ENCODE assay signal across 16 cellular contexts in genomic region chr3:172210355-172210754, GRCh38.
DNase-seq lines count a peak whose midpoint lies in the region; ATAC-seq, FAIRE-seq and TF ChIP-seq lines count a peak whose summit lies in the region.
"Had no signal": no experiment of that assay in that cellular context is flagged by ENCODE, and none has a peak within 500 bp of the region (broad histone marks: within the 10 kb centered on the region; RNA-seq: fewer than 3 reads in every experiment).

No MANE protein-coding gene starts in this region.

- no peak for ATAC-seq in A549
- ATAC-seq: HCT116 had no signal

- no peaks in the 10 kb centered on the region for H3K27me3 ChIP-seq in neutrophil
- no peaks in the 10 kb centered on the region for H3K27me3 ChIP-seq in effector memory CD4-positive, alpha-beta T cell (replicated peaks; ENCODE audit: control insufficient read depth, insufficient read depth, low read length, poor library complexity, severe bottlenecking)
- no peaks in the 10 kb centered on the region for H3K27me3 ChIP-seq in spleen (replicated peaks in 1 of 7)

- peaks cover 8% of the 10 kb centered on the region for H3K36me3 Mint-ChIP-seq in chondrocyte (ENCODE audit: low read depth)

- no peak for TF ChIP-seq EP300 in A549 (IDR thresholded peaks at IDR 0.05)

- TF ChIP-seq CTCF in A549 (IDR thresholded peaks at IDR 0.05) (no peak), chondrocyte (IDR thresholded peaks at IDR 0.05) (no peak), neutrophil (IDR thresholded peaks at IDR 0.05) (no peak), spleen (IDR thresholded peaks at IDR 0.05 in 8 of 11, conservative IDR thresholded peaks at IDR 0.05 in 3 of 11) (no peak)

- H3K4me3 ChIP-seq in A549: no peak overlapping the region
- no peak overlapping the region for H3K4me3 ChIP-seq in neutrophil (ENCODE audit: low read depth in 1 of 2, low read length in 1 of 2)
- H3K4me3 ChIP-seq in effector memory CD4-positive, alpha-beta T cell (ENCODE audit: insufficient read depth, low read depth, low read length, poor library complexity, severe bottlenecking): no peak overlapping the region
- H3K4me3 ChIP-seq in spleen: no peak overlapping the region
- H3K4me3 ChIP-seq: lower lobe of right lung had no signal

- WGBS in A549 (ENCODE audit: missing lambda C conversion rate): 61% methylated on average over 4 of the region's 4 CpGs
- WGBS in spleen, 5 donors: 76 to 83% (median 80%) methylated on average over 4 of the region's 4 CpGs

- no peaks in the 10 kb centered on the region for H3K9me3 Mint-ChIP-seq in chondrocyte (ENCODE audit: low read depth)
- H3K9me3 Mint-ChIP-seq: neural crest cell had no signal

- DNase-seq in A549 (ENCODE audit: low read depth in 1 of 2, low spot score in 1 of 2) (no peak), M059J (ENCODE audit: low read depth) (peak; percentile 64), chondrocyte (ENCODE audit: low spot score) (no peak), activated gamma-delta T cell (lab: John Stamatoyannopoulos, UW) (no peak), spleen (no peak), RKO (ENCODE audit: low spot score) (no peak)
- DNase-seq in effector memory CD4-positive, alpha-beta T cell: no peak
- DNase-seq: activated CD4-positive, CD25-positive, alpha-beta regulatory T cell treated with anti-CD3 and anti-CD28 coated beads, Interleukin-2, amount 50 U/mL, for 72 hours; effector CD4-positive, alpha-beta T cell; lower lobe of right lung; NCI-H2171 had no signal

- H3K27ac Mint-ChIP-seq in chondrocyte (ENCODE audit: unreplicated experiment): peak overlapping the region; percentile 90
- H3K27ac Mint-ChIP-seq: T-helper 1 cell treated with Interleukin-12 subunit alpha and Interleukin-12 subunit beta and Interleukin-4 antibody, amounts not matched to agents 30 μg/mL and 1 μg/mL, for 36 hours had no signal

- H3K4me2 ChIP-seq in A549: peak overlapping the region; percentile 4; the same call in 1 of the 3 replicates

- H3K27ac ChIP-seq in A549 (peak overlapping the region; percentile 21 to 72; a peak in 4 of 6 replicates), neutrophil (peak overlapping the region; percentile 35), spleen (no peak overlapping the region)
- H3K27ac ChIP-seq in effector memory CD4-positive, alpha-beta T cell (ENCODE audit: insufficient read depth, low read length, poor library complexity, severe bottlenecking): no peak overlapping the region
- H3K27ac ChIP-seq: lower lobe of right lung had no signal

- POLR2A ChIA-PET in A549 (lab: Yijun Ruan, JAX): no interaction called here

- H3K36me3 ChIP-seq in neutrophil (no peaks in the 10 kb centered on the region), spleen (peaks cover 0 to 7% (median 0%) of the 10 kb centered on the region in 6 donors)
- no peaks in the 10 kb centered on the region for H3K36me3 ChIP-seq in effector memory CD4-positive, alpha-beta T cell (ENCODE audit: control insufficient read depth, insufficient read depth, low read length)
- H3K36me3 ChIP-seq: lower lobe of right lung had no signal

- no peak for TF ChIP-seq POLR2A in A549 (IDR thresholded peaks at IDR 0.05; ENCODE audit: low read length)
- no peak for TF ChIP-seq POLR2A in spleen (IDR thresholded peaks at IDR 0.05)

- FAIRE-seq in A549 (lab: Jason Lieb, UNC): no peak
- FAIRE-seq: GM12891 had no signal

- H3K9me3 ChIP-seq in A549: no peaks in the 10 kb centered on the region
- no peaks in the 10 kb centered on the region for H3K9me3 ChIP-seq in neutrophil
- peaks cover 3% of the 10 kb centered on the region for H3K9me3 ChIP-seq in effector memory CD4-positive, alpha-beta T cell (ENCODE audit: control insufficient read depth, low read length)
- H3K9me3 ChIP-seq in spleen: peaks cover 0 to 10% (median 2%) of the 10 kb centered on the region in 8 donors
- H3K9me3 ChIP-seq: lower lobe of right lung had no signal

- H3K4me3 Mint-ChIP-seq in chondrocyte (ENCODE audit: unreplicated experiment): peak overlapping the region; percentile 2
- H3K4me3 Mint-ChIP-seq: neural crest cell; T-helper 1 cell treated with Interleukin-12 subunit alpha and Interleukin-12 subunit beta and Interleukin-4 antibody, amounts not matched to agents 30 μg/mL and 1 μg/mL, for 36 hours had no signal

- intact Hi-C loops in spleen (cut with DNase I; ENCODE audit: low total_unique reads): no loop called here

- peaks cover 80% of the 10 kb centered on the region for H3K4me1 ChIP-seq in A549
- H3K4me1 ChIP-seq in neutrophil (ENCODE audit: control insufficient read depth in 1 of 2, insufficient read depth in 1 of 2, low read depth in 1 of 2, low read length in 1 of 2): peaks cover 42 to 54% of the 10 kb centered on the region in 2 experiments
- no peaks in the 10 kb centered on the region for H3K4me1 ChIP-seq in effector memory CD4-positive, alpha-beta T cell (ENCODE audit: control insufficient read depth, insufficient read depth, low read length, poor library complexity, severe bottlenecking)
- peaks cover 0 to 56% (median 7%) of the 10 kb centered on the region in 6 donors for H3K4me1 ChIP-seq in spleen

- no peak for TF ChIP-seq RAD21 in A549 (conservative IDR thresholded peaks at IDR 0.05 in 1 of 2, IDR thresholded peaks at IDR 0.05 in 1 of 2)

- CTCF ChIA-PET in A549 (lab: Yijun Ruan, JAX): no interaction called here

- no peaks in the 10 kb centered on the region for H3K27me3 Mint-ChIP-seq in chondrocyte (ENCODE audit: low read depth)

- H3K4me1 Mint-ChIP-seq in chondrocyte (ENCODE audit: low read depth): peaks cover 74% of the 10 kb centered on the region

TF ChIP-seq in A549, 52 proteins besides CTCF, POLR2A, EP300 and RAD21:
- no peak for TF ChIP-seq BCL3 (IDR thresholded peaks at IDR 0.05)
- TF ChIP-seq HOXB13 (CRISPR knock-in tag; IDR thresholded peaks at IDR 0.05; ENCODE audit: low read depth): no peak
- TF ChIP-seq FOSB (CRISPR knock-in tag; IDR thresholded peaks at IDR 0.05): no peak
- no peak for TF ChIP-seq ZSCAN20 (CRISPR knock-in tag; IDR thresholded peaks at IDR 0.05)

Comparison
In these comparisons a context has a peak if more than half of its experiments do, and no peak if none do; other contexts are left out.
1. H3K27ac ChIP-seq: peak in A549 (2 of 2) and neutrophil (single experiment); none in effector memory CD4-positive, alpha-beta T cell (single experiment) and spleen (0 of 8).